ENCODE assay signal across 2 cellular contexts in genomic region chr12:6961695-6962284, GRCh38.
A peak's percentile ranks its signal among the peaks of the same experiment; 100 is the strongest.
TF ChIP-seq lines count a peak whose summit lies in the region.

No MANE protein-coding gene starts in this region.

TF ChIP-seq in PFSK-1, 5 proteins besides CTCF, POLR2A, EP300 and RAD21:
- TF ChIP-seq REST (IDR thresholded peaks at IDR 0.05; ENCODE audit: insufficient read depth in 1 of 2, low read depth in 2 of 2, low read length in 2 of 2) (no peak), FOXP2 (optimal IDR thresholded peaks at IDR 0.05; ENCODE audit: borderline replicate concordance, extremely low read depth, extremely low read length, insufficient read depth) (peak; percentile 9)

TF ChIP-seq in GM12878, 131 proteins besides CTCF, POLR2A, EP300 and RAD21 (continues in another document):
- TF ChIP-seq, protein P1, sequence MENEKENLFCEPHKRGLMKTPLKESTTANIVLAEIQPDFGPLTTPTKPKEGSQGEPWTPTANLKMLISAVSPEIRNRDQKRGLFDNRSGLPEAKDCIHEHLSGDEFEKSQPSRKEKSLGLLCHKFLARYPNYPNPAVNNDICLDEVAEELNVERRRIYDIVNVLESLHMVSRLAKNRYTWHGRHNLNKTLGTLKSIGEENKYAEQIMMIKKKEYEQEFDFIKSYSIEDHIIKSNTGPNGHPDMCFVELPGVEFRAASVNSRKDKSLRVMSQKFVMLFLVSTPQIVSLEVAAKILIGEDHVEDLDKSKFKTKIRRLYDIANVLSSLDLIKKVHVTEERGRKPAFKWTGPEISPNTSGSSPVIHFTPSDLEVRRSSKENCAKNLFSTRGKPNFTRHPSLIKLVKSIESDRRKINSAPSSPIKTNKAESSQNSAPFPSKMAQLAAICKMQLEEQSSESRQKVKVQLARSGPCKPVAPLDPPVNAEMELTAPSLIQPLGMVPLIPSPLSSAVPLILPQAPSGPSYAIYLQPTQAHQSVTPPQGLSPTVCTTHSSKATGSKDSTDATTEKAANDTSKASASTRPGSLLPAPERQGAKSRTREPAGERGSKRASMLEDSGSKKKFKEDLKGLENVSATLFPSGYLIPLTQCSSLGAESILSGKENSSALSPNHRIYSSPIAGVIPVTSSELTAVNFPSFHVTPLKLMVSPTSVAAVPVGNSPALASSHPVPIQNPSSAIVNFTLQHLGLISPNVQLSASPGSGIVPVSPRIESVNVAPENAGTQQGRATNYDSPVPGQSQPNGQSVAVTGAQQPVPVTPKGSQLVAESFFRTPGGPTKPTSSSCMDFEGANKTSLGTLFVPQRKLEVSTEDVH (IDR thresholded peaks at IDR 0.05; ENCODE audit: low read depth, partially characterized antibody): peak; percentile 34
- TF ChIP-seq MXI1 (IDR thresholded peaks at IDR 0.05; ENCODE audit: low read depth, low read length): no peak
- 0 out of 2 replicates have a peak, but pooled peaks have one; percentile 8 for TF ChIP-seq TBL1XR1 (IDR thresholded peaks at IDR 0.05; ENCODE audit: low read depth, low read length)
- no peak for TF ChIP-seq SREBF1 (IDR thresholded peaks at IDR 0.05; ENCODE audit: low read length)
- TF ChIP-seq, protein P2, sequence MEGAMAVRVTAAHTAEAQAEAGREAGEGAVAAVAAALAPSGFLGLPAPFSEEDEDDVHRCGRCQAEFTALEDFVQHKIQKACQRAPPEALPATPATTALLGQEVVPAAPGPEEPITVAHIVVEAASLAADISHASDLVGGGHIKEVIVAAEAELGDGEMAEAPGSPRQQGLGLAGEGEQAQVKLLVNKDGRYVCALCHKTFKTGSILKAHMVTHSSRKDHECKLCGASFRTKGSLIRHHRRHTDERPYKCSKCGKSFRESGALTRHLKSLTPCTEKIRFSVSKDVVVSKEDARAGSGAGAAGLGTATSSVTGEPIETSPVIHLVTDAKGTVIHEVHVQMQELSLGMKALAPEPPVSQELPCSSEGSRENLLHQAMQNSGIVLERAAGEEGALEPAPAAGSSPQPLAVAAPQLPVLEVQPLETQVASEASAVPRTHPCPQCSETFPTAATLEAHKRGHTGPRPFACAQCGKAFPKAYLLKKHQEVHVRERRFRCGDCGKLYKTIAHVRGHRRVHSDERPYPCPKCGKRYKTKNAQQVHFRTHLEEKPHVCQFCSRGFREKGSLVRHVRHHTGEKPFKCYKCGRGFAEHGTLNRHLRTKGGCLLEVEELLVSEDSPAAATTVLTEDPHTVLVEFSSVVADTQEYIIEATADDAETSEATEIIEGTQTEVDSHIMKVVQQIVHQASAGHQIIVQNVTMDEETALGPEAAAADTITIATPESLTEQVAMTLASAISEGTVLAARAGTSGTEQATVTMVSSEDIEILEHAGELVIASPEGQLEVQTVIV (IDR thresholded peaks at IDR 0.05; ENCODE audit: borderline replicate concordance, partially characterized antibody): no peak
- TF ChIP-seq STAT1 (conservative IDR thresholded peaks at IDR 0.05): no peak
- TF ChIP-seq BCL11A (IDR thresholded peaks at IDR 0.05; ENCODE audit: low read depth, low read length): 0 out of 2 replicates have a peak, but pooled peaks have one; percentile 16
- TF ChIP-seq CHD1 (IDR thresholded peaks at IDR 0.05; ENCODE audit: low read depth, low read length): no peak
- TF ChIP-seq, protein P3, sequence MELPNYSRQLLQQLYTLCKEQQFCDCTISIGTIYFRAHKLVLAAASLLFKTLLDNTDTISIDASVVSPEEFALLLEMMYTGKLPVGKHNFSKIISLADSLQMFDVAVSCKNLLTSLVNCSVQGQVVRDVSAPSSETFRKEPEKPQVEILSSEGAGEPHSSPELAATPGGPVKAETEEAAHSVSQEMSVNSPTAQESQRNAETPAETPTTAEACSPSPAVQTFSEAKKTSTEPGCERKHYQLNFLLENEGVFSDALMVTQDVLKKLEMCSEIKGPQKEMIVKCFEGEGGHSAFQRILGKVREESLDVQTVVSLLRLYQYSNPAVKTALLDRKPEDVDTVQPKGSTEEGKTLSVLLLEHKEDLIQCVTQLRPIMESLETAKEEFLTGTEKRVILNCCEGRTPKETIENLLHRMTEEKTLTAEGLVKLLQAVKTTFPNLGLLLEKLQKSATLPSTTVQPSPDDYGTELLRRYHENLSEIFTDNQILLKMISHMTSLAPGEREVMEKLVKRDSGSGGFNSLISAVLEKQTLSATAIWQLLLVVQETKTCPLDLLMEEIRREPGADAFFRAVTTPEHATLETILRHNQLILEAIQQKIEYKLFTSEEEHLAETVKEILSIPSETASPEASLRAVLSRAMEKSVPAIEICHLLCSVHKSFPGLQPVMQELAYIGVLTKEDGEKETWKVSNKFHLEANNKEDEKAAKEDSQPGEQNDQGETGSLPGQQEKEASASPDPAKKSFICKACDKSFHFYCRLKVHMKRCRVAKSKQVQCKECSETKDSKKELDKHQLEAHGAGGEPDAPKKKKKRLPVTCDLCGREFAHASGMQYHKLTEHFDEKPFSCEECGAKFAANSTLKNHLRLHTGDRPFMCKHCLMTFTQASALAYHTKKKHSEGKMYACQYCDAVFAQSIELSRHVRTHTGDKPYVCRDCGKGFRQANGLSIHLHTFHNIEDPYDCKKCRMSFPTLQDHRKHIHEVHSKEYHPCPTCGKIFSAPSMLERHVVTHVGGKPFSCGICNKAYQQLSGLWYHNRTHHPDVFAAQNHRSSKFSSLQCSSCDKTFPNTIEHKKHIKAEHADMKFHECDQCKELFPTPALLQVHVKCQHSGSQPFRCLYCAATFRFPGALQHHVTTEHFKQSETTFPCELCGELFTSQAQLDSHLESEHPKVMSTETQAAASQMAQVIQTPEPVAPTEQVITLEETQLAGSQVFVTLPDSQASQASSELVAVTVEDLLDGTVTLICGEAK (IDR thresholded peaks at IDR 0.05; ENCODE audit: borderline replicate concordance): no peak; the same call in 1 of the 2 replicates
- TF ChIP-seq SP1 (IDR thresholded peaks at IDR 0.05; ENCODE audit: low read depth, low read length): no peak
- TF ChIP-seq ETV6 (conservative IDR thresholded peaks at IDR 0.05 in 1 of 2, IDR thresholded peaks at IDR 0.05 in 1 of 2; ENCODE audit: borderline replicate concordance in 1 of 2, low read depth in 1 of 2): no peak
- no peak for TF ChIP-seq CUX1 (IDR thresholded peaks at IDR 0.05; ENCODE audit: insufficient replicate concordance, low read depth, low read length)
- TF ChIP-seq IKZF2 (IDR thresholded peaks at IDR 0.05): peak in 1 of 2 experiments; percentile 17; a peak in 2 of 4 replicates
- TF ChIP-seq RB1 (IDR thresholded peaks at IDR 0.05; ENCODE audit: borderline replicate concordance): 0 out of 2 replicates have a peak, but pooled peaks have one; percentile 46
- TF ChIP-seq, protein P4, sequence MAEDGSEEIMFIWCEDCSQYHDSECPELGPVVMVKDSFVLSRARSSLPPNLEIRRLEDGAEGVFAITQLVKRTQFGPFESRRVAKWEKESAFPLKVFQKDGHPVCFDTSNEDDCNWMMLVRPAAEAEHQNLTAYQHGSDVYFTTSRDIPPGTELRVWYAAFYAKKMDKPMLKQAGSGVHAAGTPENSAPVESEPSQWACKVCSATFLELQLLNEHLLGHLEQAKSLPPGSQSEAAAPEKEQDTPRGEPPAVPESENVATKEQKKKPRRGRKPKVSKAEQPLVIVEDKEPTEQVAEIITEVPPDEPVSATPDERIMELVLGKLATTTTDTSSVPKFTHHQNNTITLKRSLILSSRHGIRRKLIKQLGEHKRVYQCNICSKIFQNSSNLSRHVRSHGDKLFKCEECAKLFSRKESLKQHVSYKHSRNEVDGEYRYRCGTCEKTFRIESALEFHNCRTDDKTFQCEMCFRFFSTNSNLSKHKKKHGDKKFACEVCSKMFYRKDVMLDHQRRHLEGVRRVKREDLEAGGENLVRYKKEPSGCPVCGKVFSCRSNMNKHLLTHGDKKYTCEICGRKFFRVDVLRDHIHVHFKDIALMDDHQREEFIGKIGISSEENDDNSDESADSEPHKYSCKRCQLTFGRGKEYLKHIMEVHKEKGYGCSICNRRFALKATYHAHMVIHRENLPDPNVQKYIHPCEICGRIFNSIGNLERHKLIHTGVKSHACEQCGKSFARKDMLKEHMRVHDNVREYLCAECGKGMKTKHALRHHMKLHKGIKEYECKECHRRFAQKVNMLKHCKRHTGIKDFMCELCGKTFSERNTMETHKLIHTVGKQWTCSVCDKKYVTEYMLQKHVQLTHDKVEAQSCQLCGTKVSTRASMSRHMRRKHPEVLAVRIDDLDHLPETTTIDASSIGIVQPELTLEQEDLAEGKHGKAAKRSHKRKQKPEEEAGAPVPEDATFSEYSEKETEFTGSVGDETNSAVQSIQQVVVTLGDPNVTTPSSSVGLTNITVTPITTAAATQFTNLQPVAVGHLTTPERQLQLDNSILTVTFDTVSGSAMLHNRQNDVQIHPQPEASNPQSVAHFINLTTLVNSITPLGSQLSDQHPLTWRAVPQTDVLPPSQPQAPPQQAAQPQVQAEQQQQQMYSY (CRISPR knock-in tag; IDR thresholded peaks at IDR 0.05): 0 out of 2 replicates have a peak, but pooled peaks have one; percentile 15
- TF ChIP-seq ATF7 (IDR thresholded peaks at IDR 0.05; ENCODE audit: low read depth): 0 out of 2 replicates have a peak, but pooled peaks have one; percentile 9
- no peak for TF ChIP-seq KDM1A (IDR thresholded peaks at IDR 0.05; ENCODE audit: borderline replicate concordance)
- TF ChIP-seq KLF5 (IDR thresholded peaks at IDR 0.05; ENCODE audit: partially characterized antibody): no peak
- TF ChIP-seq SMAD5 (IDR thresholded peaks at IDR 0.05; ENCODE audit: low read depth): no peak
- TF ChIP-seq ATF3 (IDR thresholded peaks at IDR 0.05; ENCODE audit: borderline replicate concordance, extremely low read depth, low read depth, low read length): no peak
- TF ChIP-seq RUNX3 (IDR thresholded peaks at IDR 0.05; ENCODE audit: low read length): no peak
- TF ChIP-seq POLR2AphosphoS2 (IDR thresholded peaks at IDR 0.05; ENCODE audit: low read depth, low read length): peak; percentile 34; the same call in 1 of the 2 replicates
- TF ChIP-seq, protein P5, sequence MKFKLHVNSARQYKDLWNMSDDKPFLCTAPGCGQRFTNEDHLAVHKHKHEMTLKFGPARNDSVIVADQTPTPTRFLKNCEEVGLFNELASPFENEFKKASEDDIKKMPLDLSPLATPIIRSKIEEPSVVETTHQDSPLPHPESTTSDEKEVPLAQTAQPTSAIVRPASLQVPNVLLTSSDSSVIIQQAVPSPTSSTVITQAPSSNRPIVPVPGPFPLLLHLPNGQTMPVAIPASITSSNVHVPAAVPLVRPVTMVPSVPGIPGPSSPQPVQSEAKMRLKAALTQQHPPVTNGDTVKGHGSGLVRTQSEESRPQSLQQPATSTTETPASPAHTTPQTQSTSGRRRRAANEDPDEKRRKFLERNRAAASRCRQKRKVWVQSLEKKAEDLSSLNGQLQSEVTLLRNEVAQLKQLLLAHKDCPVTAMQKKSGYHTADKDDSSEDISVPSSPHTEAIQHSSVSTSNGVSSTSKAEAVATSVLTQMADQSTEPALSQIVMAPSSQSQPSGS (IDR thresholded peaks at IDR 0.05; ENCODE audit: low read length): no peak
- peak; percentile 28 for TF ChIP-seq POLR2AphosphoS5 (IDR thresholded peaks at IDR 0.05; ENCODE audit: low read length)
- TF ChIP-seq, protein P6, sequence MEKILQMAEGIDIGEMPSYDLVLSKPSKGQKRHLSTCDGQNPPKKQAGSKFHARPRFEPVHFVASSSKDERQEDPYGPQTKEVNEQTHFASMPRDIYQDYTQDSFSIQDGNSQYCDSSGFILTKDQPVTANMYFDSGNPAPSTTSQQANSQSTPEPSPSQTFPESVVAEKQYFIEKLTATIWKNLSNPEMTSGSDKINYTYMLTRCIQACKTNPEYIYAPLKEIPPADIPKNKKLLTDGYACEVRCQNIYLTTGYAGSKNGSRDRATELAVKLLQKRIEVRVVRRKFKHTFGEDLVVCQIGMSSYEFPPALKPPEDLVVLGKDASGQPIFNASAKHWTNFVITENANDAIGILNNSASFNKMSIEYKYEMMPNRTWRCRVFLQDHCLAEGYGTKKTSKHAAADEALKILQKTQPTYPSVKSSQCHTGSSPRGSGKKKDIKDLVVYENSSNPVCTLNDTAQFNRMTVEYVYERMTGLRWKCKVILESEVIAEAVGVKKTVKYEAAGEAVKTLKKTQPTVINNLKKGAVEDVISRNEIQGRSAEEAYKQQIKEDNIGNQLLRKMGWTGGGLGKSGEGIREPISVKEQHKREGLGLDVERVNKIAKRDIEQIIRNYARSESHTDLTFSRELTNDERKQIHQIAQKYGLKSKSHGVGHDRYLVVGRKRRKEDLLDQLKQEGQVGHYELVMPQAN (conservative IDR thresholded peaks at IDR 0.05): 0 out of 2 replicates have a peak, but pooled peaks have one; percentile 56
- 0 out of 2 replicates have a peak, but pooled peaks have one; percentile 44 for TF ChIP-seq NBN (IDR thresholded peaks at IDR 0.05)
- TF ChIP-seq TARDBP (IDR thresholded peaks at IDR 0.05; ENCODE audit: borderline replicate concordance): no peak
- TF ChIP-seq JUNB (IDR thresholded peaks at IDR 0.05): peak; percentile 5; the same call in 1 of the 2 replicates
- TF ChIP-seq YY1 (IDR thresholded peaks at IDR 0.05; ENCODE audit: low read depth, low read length): no peak
